Comparison of ENCODE assay signal across 18 cellular contexts in genomic region chr2:97669448-97669847, GRCh38. TPM values are rescaled to one million over a fixed set of nuclear protein-coding genes. Genes with fewer than 3 reads are reported as not detected.
DNase-seq lines count a peak whose midpoint lies in the region; ATAC-seq and TF ChIP-seq lines count a peak whose summit lies in the region.
"Had no signal": no experiment of that assay in that cellular context is flagged by ENCODE, and none has a peak within 500 bp of the region (broad histone marks: within the 10 kb centered on the region; RNA-seq: fewer than 3 reads in every experiment).

C2orf92 (plus strand) TSS chr2:97669713; CDS start chr2:97669789, 76 bp downstream.

- no peak within 1 kb of the TSS for H3K4me2 ChIP-seq in mesendoderm (ENCODE audit: low read length)

- H3K36me3 ChIP-seq in naive thymus-derived CD4-positive, alpha-beta T cell (ENCODE audit: control insufficient read depth in 2 of 3, insufficient read depth in 3 of 3, low read length in 3 of 3) = no peaks in the 10 kb centered on the region
- no peaks in the 10 kb centered on the region for H3K36me3 ChIP-seq in mesendoderm (ENCODE audit: control insufficient read depth, insufficient read depth, low read length)
- H3K36me3 ChIP-seq: neutrophil, SJSA1 had no signal

- POLR2A ChIA-PET in naive thymus-derived CD4-positive, alpha-beta T cell (lab: Charles Lee) = interaction anchor here (0.6 kb wide), 1 partner anchor 1037 kb away, joined by 3 read pairs; no protein-coding TSS in a partner anchor

- H3K4me1 Mint-ChIP-seq in IgD-negative memory B cell (peaks cover 3 to 6% (median 4%) of the 10 kb centered on the region in 3 donors), type B pancreatic cell (ENCODE audit: unreplicated experiment) (peaks cover 14% of the 10 kb centered on the region)
- H3K4me1 Mint-ChIP-seq in activated T-helper 2 cell treated with anti-CD3 and anti-CD28 coated beads, Interferon-gamma antibody, Interleukin-2, Interleukin-4, amounts not matched to agents 10 μg/mL and 5 μg/mL and 100 μg/mL, durations not matched to agents 14 hours and 24 hours and 36 hours (ENCODE audit: low read depth) = peaks cover 23% of the 10 kb centered on the region
- peaks cover 2 to 25% (median 11%) of the 10 kb centered on the region in 7 donors for H3K4me1 Mint-ChIP-seq in naive thymus-derived CD4-positive, alpha-beta T cell
- H3K4me1 Mint-ChIP-seq in activated T-cell treated with anti-CD3 and anti-CD28 coated beads, Interleukin-2, amount 50 U/mL, for 4 hours (ENCODE audit: low read depth) = peaks cover 19% of the 10 kb centered on the region

- H3K9me3 Mint-ChIP-seq in IgD-negative memory B cell = no peaks in the 10 kb centered on the region
- no peaks in the 10 kb centered on the region for H3K9me3 Mint-ChIP-seq in activated T-helper 2 cell treated with anti-CD3 and anti-CD28 coated beads, Interferon-gamma antibody, Interleukin-2, Interleukin-4, amounts not matched to agents 10 μg/mL and 5 μg/mL and 100 μg/mL, durations not matched to agents 14 hours and 24 hours and 36 hours
- H3K9me3 Mint-ChIP-seq in naive thymus-derived CD4-positive, alpha-beta T cell = no peaks in the 10 kb centered on the region
- H3K9me3 Mint-ChIP-seq in type B pancreatic cell = no peaks in the 10 kb centered on the region
- H3K9me3 Mint-ChIP-seq in activated T-cell treated with anti-CD3 and anti-CD28 coated beads, Interleukin-2, amount 50 U/mL, for 4 hours = no peaks in the 10 kb centered on the region
- H3K9me3 Mint-ChIP-seq: activated T-cell treated with anti-CD3 and anti-CD28 coated beads, Interleukin-2, amount 50 U/mL, for 24 hours; stimulated activated naive CD8-positive, alpha-beta T cell treated with anti-CD3 and anti-CD28 coated beads, Interleukin-15, amount 100 ng/mL, for 72 hours had no signal

- peak within 1 kb of the TSS in 2 of 3 donors; percentile 64 to 77 for H3K27ac Mint-ChIP-seq in IgD-negative memory B cell
- no peak within 1 kb of the TSS for H3K27ac Mint-ChIP-seq in activated T-helper 2 cell treated with anti-CD3 and anti-CD28 coated beads, Interferon-gamma antibody, Interleukin-2, Interleukin-4, amounts not matched to agents 10 μg/mL and 5 μg/mL and 100 μg/mL, durations not matched to agents 14 hours and 24 hours and 36 hours
- no peak within 1 kb of the TSS for H3K27ac Mint-ChIP-seq in naive thymus-derived CD4-positive, alpha-beta T cell
- H3K27ac Mint-ChIP-seq in type B pancreatic cell = no peak within 1 kb of the TSS
- H3K27ac Mint-ChIP-seq: activated T-cell treated with anti-CD3 and anti-CD28 coated beads, Interleukin-2, amount 50 U/mL, for 24 hours had no signal

- H3K36me3 Mint-ChIP-seq in IgD-negative memory B cell (peaks cover 2% of the 10 kb centered on the region), type B pancreatic cell (no peaks in the 10 kb centered on the region)
- H3K36me3 Mint-ChIP-seq in activated T-helper 2 cell treated with anti-CD3 and anti-CD28 coated beads, Interferon-gamma antibody, Interleukin-2, Interleukin-4, amounts not matched to agents 10 μg/mL and 5 μg/mL and 100 μg/mL, durations not matched to agents 14 hours and 24 hours and 36 hours (ENCODE audit: low read depth) = peaks cover 13% of the 10 kb centered on the region
- peaks cover 0 to 3% (median 0%) of the 10 kb centered on the region in 5 donors for H3K36me3 Mint-ChIP-seq in naive thymus-derived CD4-positive, alpha-beta T cell
- H3K36me3 Mint-ChIP-seq in activated T-cell treated with anti-CD3 and anti-CD28 coated beads, Interleukin-2, amount 50 U/mL, for 4 hours (ENCODE audit: insufficient read depth) = no peaks in the 10 kb centered on the region

- no peaks in the 10 kb centered on the region for H3K79me1 ChIP-seq in mesendoderm (ENCODE audit: low read length)

- H3K27ac ChIP-seq in naive thymus-derived CD4-positive, alpha-beta T cell (ENCODE audit: low read depth, low read length) = no peak within 1 kb of the TSS
- no peak within 1 kb of the TSS for H3K27ac ChIP-seq in mesendoderm (ENCODE audit: low read depth, low read length)
- H3K27ac ChIP-seq: heart right ventricle, neutrophil, SJSA1 had no signal

- H4K8ac ChIP-seq in mesendoderm (ENCODE audit: low read depth, low read length) = no peak within 1 kb of the TSS

- intact Hi-C loops in activated T-helper 2 cell treated with anti-CD3 and anti-CD28 coated beads, Interferon-gamma antibody, Interleukin-2, Interleukin-4, amounts not matched to agents 10 μg/mL and 5 μg/mL and 100 μg/mL, durations not matched to agents 14 hours and 24 hours and 36 hours (cut with micrococcal nuclease) = no loop called here
- intact Hi-C loops in naive thymus-derived CD4-positive, alpha-beta T cell (cut with micrococcal nuclease) = loop anchor here in 1 of 2 donors (10.0 kb wide), 1 partner anchor 1485 kb away; the partner anchor contains the start of genes LIPT1 and TSGA10

- H3K4me1 ChIP-seq in naive thymus-derived CD4-positive, alpha-beta T cell (ENCODE audit: control insufficient read depth in 2 of 2, insufficient read depth in 2 of 2, low read length in 2 of 2) = peaks cover 6 to 7% of the 10 kb centered on the region in 2 donors
- H3K4me1 ChIP-seq in mesendoderm (ENCODE audit: control insufficient read depth, low read depth, low read length) = peaks cover 3% of the 10 kb centered on the region

- H3K56ac ChIP-seq in mesendoderm (ENCODE audit: low read length) = no peak within 1 kb of the TSS

- no CpG with 5 or more reads among the region's 6 CpGs for WGBS in mesendoderm (ENCODE audit: extremely low coverage, insufficient coverage, low lambda C conversion rate)

- no peaks in the 10 kb centered on the region for H3K27me3 Mint-ChIP-seq in IgD-negative memory B cell
- H3K27me3 Mint-ChIP-seq in activated T-helper 2 cell treated with anti-CD3 and anti-CD28 coated beads, Interferon-gamma antibody, Interleukin-2, Interleukin-4, amounts not matched to agents 10 μg/mL and 5 μg/mL and 100 μg/mL, durations not matched to agents 14 hours and 24 hours and 36 hours (ENCODE audit: low read depth) = no peaks in the 10 kb centered on the region
- H3K27me3 Mint-ChIP-seq in naive thymus-derived CD4-positive, alpha-beta T cell = peaks cover 0 to 9% (median 0%) of the 10 kb centered on the region in 5 donors
- no peaks in the 10 kb centered on the region for H3K27me3 Mint-ChIP-seq in type B pancreatic cell
- H3K27me3 Mint-ChIP-seq in activated T-cell treated with anti-CD3 and anti-CD28 coated beads, Interleukin-2, amount 50 U/mL, for 4 hours (ENCODE audit: low read depth) = peaks cover 3% of the 10 kb centered on the region
- H3K27me3 Mint-ChIP-seq: activated T-cell treated with anti-CD3 and anti-CD28 coated beads, Interleukin-2, amount 50 U/mL, for 24 hours; stimulated activated naive CD8-positive, alpha-beta T cell treated with anti-CD3 and anti-CD28 coated beads, Interleukin-15, amount 100 ng/mL, for 72 hours had no signal

- no peak within 1 kb of the TSS for H3K18ac ChIP-seq in mesendoderm (ENCODE audit: low read length)

- H2AK5ac ChIP-seq in mesendoderm (ENCODE audit: low read length) = no peak within 1 kb of the TSS

- H3K9ac ChIP-seq in mesendoderm (ENCODE audit: low read length) = no peak within 1 kb of the TSS

- no peak within 1 kb of the TSS for H2BK120ac ChIP-seq in mesendoderm (ENCODE audit: low read depth, low read length)

- H3K4me3 Mint-ChIP-seq in IgD-negative memory B cell (peak within 1 kb of the TSS in 3 of 4 donors; percentile 54 to 73 (median 63)), type B pancreatic cell (no peak within 1 kb of the TSS)
- H3K4me3 Mint-ChIP-seq in activated T-helper 2 cell treated with anti-CD3 and anti-CD28 coated beads, Interferon-gamma antibody, Interleukin-2, Interleukin-4, amounts not matched to agents 10 μg/mL and 5 μg/mL and 100 μg/mL, durations not matched to agents 14 hours and 24 hours and 36 hours (ENCODE audit: low read depth) = no peak within 1 kb of the TSS
- H3K4me3 Mint-ChIP-seq in naive thymus-derived CD4-positive, alpha-beta T cell = no peak within 1 kb of the TSS
- no peak within 1 kb of the TSS for H3K4me3 Mint-ChIP-seq in activated T-cell treated with anti-CD3 and anti-CD28 coated beads, Interleukin-2, amount 50 U/mL, for 4 hours
- H3K4me3 Mint-ChIP-seq: activated T-cell treated with anti-CD3 and anti-CD28 coated beads, Interleukin-2, amount 50 U/mL, for 24 hours; stimulated activated naive CD8-positive, alpha-beta T cell treated with anti-CD3 and anti-CD28 coated beads, Interleukin-15, amount 100 ng/mL, for 72 hours had no signal

- no peaks in the 10 kb centered on the region for H3K27me3 ChIP-seq in naive thymus-derived CD4-positive, alpha-beta T cell (ENCODE audit: control insufficient read depth in 2 of 2, insufficient read depth in 2 of 2, low read length in 2 of 2)
- H3K27me3 ChIP-seq in mesendoderm (ENCODE audit: insufficient read depth, low read length, poor library complexity) = no peaks in the 10 kb centered on the region
- H3K27me3 ChIP-seq: heart right ventricle, neutrophil, SJSA1 had no signal

- no peak within 1 kb of the TSS for H3K23ac ChIP-seq in mesendoderm (ENCODE audit: low read length)

- no peak within 1 kb of the TSS for H2BK15ac ChIP-seq in mesendoderm (replicated peaks; ENCODE audit: low read depth)

- H3K4ac ChIP-seq in mesendoderm (ENCODE audit: low read depth, low read length) = no peak within 1 kb of the TSS

- H4K5ac ChIP-seq in mesendoderm (ENCODE audit: low read length) = no peak within 1 kb of the TSS

- CTCF ChIA-PET in naive thymus-derived CD4-positive, alpha-beta T cell (lab: Charles Lee) = no interaction called here

- H3K4me3 ChIP-seq in naive thymus-derived CD4-positive, alpha-beta T cell (ENCODE audit: low read length) = no peak within 1 kb of the TSS
- no peak within 1 kb of the TSS for H3K4me3 ChIP-seq in mesendoderm (ENCODE audit: low read length)
- H3K4me3 ChIP-seq: heart right ventricle, SJSA1 had no signal

- TF ChIP-seq CTCF in type B pancreatic cell (conservative IDR thresholded peaks at IDR 0.05) = no peak

- ATAC-seq in naive thymus-derived CD4-positive, alpha-beta T cell = no peak
- ATAC-seq in activated T-cell treated with anti-CD3 and anti-CD28 coated beads, Interleukin-2, amount 50 U/mL, for 4 hours = no peak
- ATAC-seq: heart right ventricle; PC-3; stimulated activated naive CD8-positive, alpha-beta T cell treated with anti-CD3 and anti-CD28 coated beads, Interleukin-15, amount 100 ng/mL, for 72 hours had no signal

- no peaks in the 10 kb centered on the region for H3K79me2 ChIP-seq in mesendoderm (ENCODE audit: control insufficient read depth, insufficient read depth, low read length)

- no peak for DNase-seq in activated T-helper 2 cell treated with anti-CD3 and anti-CD28 coated beads, Interferon-gamma antibody, Interleukin-2, Interleukin-4, amounts not matched to agents 10 μg/mL and 5 μg/mL and 100 μg/mL, durations not matched to agents 14 hours and 24 hours and 36 hours (ENCODE audit: low spot score)
- DNase-seq in naive thymus-derived CD4-positive, alpha-beta T cell = no peak
- DNase-seq in type B pancreatic cell (ENCODE audit: extremely low spot score, unreplicated experiment) (no peak), mesendoderm (no peak)
- no peak for DNase-seq in activated effector memory CD4-positive, alpha-beta T cell treated with Interleukin-2 at 50 U/mL for 16 hours
- DNase-seq in activated T-cell treated with anti-CD3 and anti-CD28 coated beads, Interleukin-2, amount 50 U/mL, for 4 hours = no peak
- DNase-seq: activated T-cell treated with anti-CD3 and anti-CD28 coated beads, Interleukin-2, amount 50 U/mL, for 24 hours; effector CD4-positive, alpha-beta T cell; heart right ventricle; KG1; mammary epithelial cell; NCI-H1092; NCI-H526; PC-3; stimulated activated naive CD8-positive, alpha-beta T cell treated with anti-CD3 and anti-CD28 coated beads, Interleukin-15, amount 100 ng/mL, for 72 hours had no signal

- H3K9me3 ChIP-seq in naive thymus-derived CD4-positive, alpha-beta T cell (ENCODE audit: control insufficient read depth in 2 of 3, low read length in 3 of 3) = no peaks in the 10 kb centered on the region
- H3K9me3 ChIP-seq: heart right ventricle, neutrophil, SJSA1 had no signal

- H2BK5ac ChIP-seq in mesendoderm (ENCODE audit: low read length) = no peak within 1 kb of the TSS

RNA-seq across cellular contexts. Expression of gene C2orf92, which starts in this region (rescaled TPM):
- polyA plus RNA-seq in IgD-negative memory B cell = 1.4 TPM
- 17.2 and 21.8 TPM in 2 replicates for total RNA-seq in activated T-helper 2 cell treated with anti-CD3 and anti-CD28 coated beads, Interferon-gamma antibody, Interleukin-2, Interleukin-4, amounts not matched to agents 10 μg/mL and 5 μg/mL and 100 μg/mL, durations not matched to agents 14 hours and 24 hours and 36 hours
- total RNA-seq in naive thymus-derived CD4-positive, alpha-beta T cell = 10 to 100 TPM; 10.7 to 23.4 (median 21.0) TPM
- polyA plus RNA-seq in naive thymus-derived CD4-positive, alpha-beta T cell = 1 to 10 TPM in 1 of 2 donors, under 1 TPM in 1; 0.66 to 1.1 TPM
- total RNA-seq in type B pancreatic cell (ENCODE audit: low replicate concordance) = 9.0 and 11.5 TPM in 2 replicates
- polyA plus RNA-seq in mesendoderm (2013, experiment 1 of 2) = 1.7 TPM
- polyA plus RNA-seq in mesendoderm (2013, experiment 2 of 2) = 1.7 TPM
- total RNA-seq in activated T-cell treated with anti-CD3 and anti-CD28 coated beads, Interleukin-2, amount 50 U/mL, for 4 hours = 1 to 10 TPM; 3.3 to 4.4 (median 4.0) TPM

Comparison
In these comparisons a context has a peak if more than half of its experiments do, and no peak if none do; other contexts are left out.
1. H3K27ac Mint-ChIP-seq: peak in IgD-negative memory B cell (2 of 3); none in activated T-helper 2 cell treated with anti-CD3 and anti-CD28 coated beads, Interferon-gamma antibody, Interleukin-2, Interleukin-4, amounts not matched to agents 10 μg/mL and 5 μg/mL and 100 μg/mL, durations not matched to agents 14 hours and 24 hours and 36 hours (single experiment), naive thymus-derived CD4-positive, alpha-beta T cell (0 of 9) and type B pancreatic cell (single experiment).
2. H3K4me3 Mint-ChIP-seq: peak in IgD-negative memory B cell (3 of 4); none in activated T-helper 2 cell treated with anti-CD3 and anti-CD28 coated beads, Interferon-gamma antibody, Interleukin-2, Interleukin-4, amounts not matched to agents 10 μg/mL and 5 μg/mL and 100 μg/mL, durations not matched to agents 14 hours and 24 hours and 36 hours (single experiment), naive thymus-derived CD4-positive, alpha-beta T cell (0 of 10), type B pancreatic cell (single experiment) and activated T-cell treated with anti-CD3 and anti-CD28 coated beads, Interleukin-2, amount 50 U/mL, for 4 hours (single experiment).